Comparison of ENCODE assay signal across 1 cellular context in the genomic region with DNA sequence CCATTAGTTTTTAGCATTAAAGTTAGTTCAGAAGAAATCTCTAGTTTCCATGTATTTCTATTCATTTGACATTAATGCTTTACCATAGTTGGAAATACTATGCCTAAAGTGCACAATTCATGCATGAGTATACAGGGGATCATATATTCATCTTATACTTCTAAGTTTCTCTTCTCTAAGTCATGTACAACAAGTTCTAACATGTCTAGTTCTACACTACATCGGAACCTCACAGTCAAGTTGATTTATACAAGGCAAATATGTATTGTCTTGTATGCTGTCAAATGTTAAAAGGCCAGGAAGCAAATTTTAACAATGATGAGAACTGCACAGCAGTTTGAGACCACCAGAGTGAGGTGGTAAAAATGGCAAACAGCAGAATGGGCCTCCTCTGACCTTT.
TF ChIP-seq lines count a peak whose summit lies in the region.

No MANE protein-coding gene starts in this region.

TF ChIP-seq in GM12878, 131 proteins besides CTCF, POLR2A, EP300 and RAD21:
- TF ChIP-seq HDAC2 (IDR thresholded peaks at IDR 0.05), result no peak
- TF ChIP-seq, protein P1, sequence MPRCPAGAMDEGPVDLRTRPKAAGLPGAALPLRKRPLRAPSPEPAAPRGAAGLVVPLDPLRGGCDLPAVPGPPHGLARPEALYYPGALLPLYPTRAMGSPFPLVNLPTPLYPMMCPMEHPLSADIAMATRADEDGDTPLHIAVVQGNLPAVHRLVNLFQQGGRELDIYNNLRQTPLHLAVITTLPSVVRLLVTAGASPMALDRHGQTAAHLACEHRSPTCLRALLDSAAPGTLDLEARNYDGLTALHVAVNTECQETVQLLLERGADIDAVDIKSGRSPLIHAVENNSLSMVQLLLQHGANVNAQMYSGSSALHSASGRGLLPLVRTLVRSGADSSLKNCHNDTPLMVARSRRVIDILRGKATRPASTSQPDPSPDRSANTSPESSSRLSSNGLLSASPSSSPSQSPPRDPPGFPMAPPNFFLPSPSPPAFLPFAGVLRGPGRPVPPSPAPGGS (IDR thresholded peaks at IDR 0.05; ENCODE audit: borderline replicate concordance, insufficient read depth, low read depth, low read length, poor library complexity, severe bottlenecking), result no peak
- TF ChIP-seq MTA3 (IDR thresholded peaks at IDR 0.05; ENCODE audit: borderline replicate concordance, low read length), result no peak
TF ChIP-seq in GM12878: peak in this region for 0.
